ENCODE assay signal across 15 cellular contexts in the genomic region with DNA sequence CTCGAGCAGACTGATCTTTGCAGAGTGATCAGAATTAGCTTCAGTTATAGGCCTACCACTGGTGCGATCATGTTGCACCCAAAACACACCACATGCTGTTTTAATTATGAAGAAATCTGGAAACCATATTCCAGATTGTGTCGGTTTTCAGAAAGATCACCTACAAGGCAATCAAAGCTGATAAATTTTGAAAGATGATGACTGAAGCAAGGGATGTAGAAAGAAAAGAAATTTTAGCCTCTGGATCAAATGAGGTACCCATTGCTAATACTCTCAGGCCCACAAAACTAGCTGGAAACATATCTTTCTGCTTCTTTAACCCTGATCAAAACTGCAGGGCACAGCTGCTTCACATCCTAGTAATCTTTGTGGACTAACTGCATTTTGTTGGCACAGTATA.
DNase-seq lines count a peak whose midpoint lies in the region; ATAC-seq and TF ChIP-seq lines count a peak whose summit lies in the region.
"Had no signal": no experiment of that assay in that cellular context is flagged by ENCODE, and none has a peak within 500 bp of the region (broad histone marks: within the 10 kb centered on the region; RNA-seq: fewer than 3 reads in every experiment).

No MANE protein-coding gene starts in this region.

- H3K79me2 ChIP-seq in hepatocyte, result no peaks in the 10 kb centered on the region

- POLR2A ChIA-PET in CD4-positive, alpha-beta memory T cell (lab: Charles Lee; ENCODE audit: partially characterized antibody), result no interaction called here

- H3K4me1 ChIP-seq in adipocyte (ENCODE audit: control insufficient read depth, insufficient read depth, low read length) (peaks cover 25% of the 10 kb centered on the region), hepatocyte (ENCODE audit: insufficient read depth) (peaks cover 15% of the 10 kb centered on the region)
- H3K4me1 ChIP-seq in CD4-positive, alpha-beta memory T cell (ENCODE audit: insufficient read depth, low read length), result no peaks in the 10 kb centered on the region
- H3K4me1 ChIP-seq: BLaER1 had no signal

- H4K20me1 ChIP-seq in hepatocyte (ENCODE audit: insufficient read depth, poor library complexity, severe bottlenecking), result no peaks in the 10 kb centered on the region
- H4K20me1 ChIP-seq: BLaER1 had no signal

- TF ChIP-seq CTCF in AG10803 (conservative IDR thresholded peaks at IDR 0.05; ENCODE audit: low read length) (no peak), HFF-Myc (IDR thresholded peaks at IDR 0.05; ENCODE audit: low read depth, low read length, missing control alignments) (no peak), hepatocyte (IDR thresholded peaks at IDR 0.05; ENCODE audit: poor library complexity) (no peak)

- intact Hi-C loops in CD4-positive, alpha-beta memory T cell (cut with micrococcal nuclease), result no loop called here

- H3K36me3 ChIP-seq in adipocyte (ENCODE audit: control insufficient read depth, insufficient read depth, low read length, severe bottlenecking) (peaks cover 16% of the 10 kb centered on the region), hepatocyte (replicated peaks; ENCODE audit: insufficient read depth, low read depth) (no peaks in the 10 kb centered on the region)
- H3K36me3 ChIP-seq in CD4-positive, alpha-beta memory T cell (ENCODE audit: insufficient read depth, low read length), result peaks cover 9% of the 10 kb centered on the region

- WGBS in hepatocyte (ENCODE audit: low lambda C conversion rate, missing lambda C conversion rate), result 77% methylated on average over 3 of the region's 3 CpGs

- H3K9me3 Mint-ChIP-seq in stimulated activated effector memory CD8-positive, alpha-beta T cell treated with anti-CD3 and anti-CD28 coated beads, Interleukin-12 subunit alpha, Interleukin-12 subunit beta, amount 100 ng/mL, for 72 hours, result no peaks in the 10 kb centered on the region
- no peaks in the 10 kb centered on the region for H3K9me3 Mint-ChIP-seq in CD4-positive, alpha-beta memory T cell
- no peaks in the 10 kb centered on the region for H3K9me3 Mint-ChIP-seq in T-helper 2 cell treated with Interferon-gamma antibody and Interleukin-4, amounts not matched to agents 5 μg/mL and 100 μg/mL, for 36 hours
- H3K9me3 Mint-ChIP-seq: IgD-negative memory B cell had no signal

- no peaks in the 10 kb centered on the region for H3K27me3 ChIP-seq in adipocyte (replicated peaks; ENCODE audit: control insufficient read depth, insufficient read depth, low read length)
- H3K27me3 ChIP-seq in hepatocyte, result no peaks in the 10 kb centered on the region
- H3K27me3 ChIP-seq in CD4-positive, alpha-beta memory T cell (ENCODE audit: insufficient read depth, low read length), result no peaks in the 10 kb centered on the region
- H3K27me3 ChIP-seq: BLaER1 had no signal

- H3K4me3 ChIP-seq in AG10803 (ENCODE audit: low read length), result no peak overlapping the region
- H3K4me3 ChIP-seq in HFF-Myc (replicated peaks; ENCODE audit: low read depth, low read length), result no peak overlapping the region
- no peak overlapping the region for H3K4me3 ChIP-seq in adipocyte (ENCODE audit: low read length)
- H3K4me3 ChIP-seq in hepatocyte, result no peak overlapping the region
- H3K4me3 ChIP-seq in CD4-positive, alpha-beta memory T cell (ENCODE audit: low read length in 2 of 2), result no peak overlapping the region
- H3K4me3 ChIP-seq: BLaER1 had no signal

- H3K9me3 ChIP-seq in adipocyte (ENCODE audit: control insufficient read depth, low read length) (no peaks in the 10 kb centered on the region), hepatocyte (ENCODE audit: low read depth) (no peaks in the 10 kb centered on the region)
- no peaks in the 10 kb centered on the region for H3K9me3 ChIP-seq in CD4-positive, alpha-beta memory T cell (ENCODE audit: control insufficient read depth in 1 of 2, low read length in 2 of 2)
- H3K9me3 ChIP-seq: BLaER1 had no signal

- no peaks in the 10 kb centered on the region for H3K9me2 ChIP-seq in hepatocyte (replicated peaks; ENCODE audit: insufficient read depth)

- peak overlapping the region; percentile 70 for H3K27ac ChIP-seq in hepatocyte
- H3K27ac ChIP-seq in CD4-positive, alpha-beta memory T cell (ENCODE audit: low read depth, low read length), result no peak overlapping the region
- H3K27ac ChIP-seq: BLaER1 had no signal

- CTCF ChIA-PET in CD4-positive, alpha-beta memory T cell (lab: Charles Lee; ENCODE audit: partially characterized antibody), result interaction anchor here (1.1 to 2.4 kb wide), 3 partner anchors 16 to 149 kb away, joined by 3 to 9 read pairs (median 3); no protein-coding TSS in a partner anchor

- H3K9ac ChIP-seq in adipocyte (ENCODE audit: low read length), result no peak overlapping the region
- H3K9ac ChIP-seq: BLaER1 had no signal

- no peak for ATAC-seq in stimulated activated effector memory CD8-positive, alpha-beta T cell treated with anti-CD3 and anti-CD28 coated beads, Interleukin-12 subunit alpha, Interleukin-12 subunit beta, amount 100 ng/mL, for 72 hours
- ATAC-seq: HCT116 had no signal

- H3K27ac Mint-ChIP-seq in stimulated activated effector memory CD8-positive, alpha-beta T cell treated with anti-CD3 and anti-CD28 coated beads, Interleukin-12 subunit alpha, Interleukin-12 subunit beta, amount 100 ng/mL, for 72 hours, result no peak overlapping the region
- H3K27ac Mint-ChIP-seq in CD4-positive, alpha-beta memory T cell, result no peak overlapping the region
- H3K27ac Mint-ChIP-seq in T-helper 2 cell treated with Interferon-gamma antibody and Interleukin-4, amounts not matched to agents 5 μg/mL and 100 μg/mL, for 36 hours, result no peak overlapping the region
- H3K27ac Mint-ChIP-seq: IgD-negative memory B cell had no signal

- H3K27me3 Mint-ChIP-seq in CD4-positive, alpha-beta memory T cell, result no peaks in the 10 kb centered on the region
- no peaks in the 10 kb centered on the region for H3K27me3 Mint-ChIP-seq in T-helper 2 cell treated with Interferon-gamma antibody and Interleukin-4, amounts not matched to agents 5 μg/mL and 100 μg/mL, for 36 hours (ENCODE audit: low read depth)
- H3K27me3 Mint-ChIP-seq: IgD-negative memory B cell had no signal

- H3K36me3 Mint-ChIP-seq in stimulated activated effector memory CD8-positive, alpha-beta T cell treated with anti-CD3 and anti-CD28 coated beads, Interleukin-12 subunit alpha, Interleukin-12 subunit beta, amount 100 ng/mL, for 72 hours, result peaks cover 30% of the 10 kb centered on the region
- H3K36me3 Mint-ChIP-seq in CD4-positive, alpha-beta memory T cell, result peaks cover 56 to 58% of the 10 kb centered on the region in 2 donors
- H3K36me3 Mint-ChIP-seq in T-helper 2 cell treated with Interferon-gamma antibody and Interleukin-4, amounts not matched to agents 5 μg/mL and 100 μg/mL, for 36 hours (ENCODE audit: low read depth), result peaks cover 13% of the 10 kb centered on the region

- H3K4me2 ChIP-seq in hepatocyte, result no peak overlapping the region
- H3K4me2 ChIP-seq: BLaER1 had no signal

- DNase-seq in AG10803 (ENCODE audit: low read depth) (peak; percentile 51), HFF-Myc (ENCODE audit: extremely low read depth, low read depth) (peak; percentile 27), adipocyte (ENCODE audit: low read depth) (peak; percentile 79), hepatocyte (ENCODE audit: low spot score) (no peak), NCI-H1417 treated with DMSO at 0.1 percent for 48 hours (lab: John Stamatoyannopoulos, UW) (no peak)
- DNase-seq in stimulated activated effector memory CD8-positive, alpha-beta T cell treated with anti-CD3 and anti-CD28 coated beads, Interleukin-12 subunit alpha, Interleukin-12 subunit beta, amount 100 ng/mL, for 72 hours (ENCODE audit: low spot score in 2 of 2), result no peak
- DNase-seq in CD4-positive, alpha-beta memory T cell, result no peak
- no peak for DNase-seq in T-helper 2 cell treated with Interferon-gamma antibody and Interleukin-4, amounts not matched to agents 5 μg/mL and 100 μg/mL, for 36 hours (ENCODE audit: low spot score)
- DNase-seq: AML-193, Calu3, DMS 273 treated with DMSO at 0.1 percent for 48 hours, KG1 had no signal

- no peak overlapping the region for H2AFZ ChIP-seq in hepatocyte

- no peak overlapping the region for H3K4me3 Mint-ChIP-seq in stimulated activated effector memory CD8-positive, alpha-beta T cell treated with anti-CD3 and anti-CD28 coated beads, Interleukin-12 subunit alpha, Interleukin-12 subunit beta, amount 100 ng/mL, for 72 hours
- no peak overlapping the region for H3K4me3 Mint-ChIP-seq in CD4-positive, alpha-beta memory T cell
- H3K4me3 Mint-ChIP-seq in T-helper 2 cell treated with Interferon-gamma antibody and Interleukin-4, amounts not matched to agents 5 μg/mL and 100 μg/mL, for 36 hours, result no peak overlapping the region
- H3K4me3 Mint-ChIP-seq: IgD-negative memory B cell had no signal

- peaks cover 4% of the 10 kb centered on the region for H3K4me1 Mint-ChIP-seq in stimulated activated effector memory CD8-positive, alpha-beta T cell treated with anti-CD3 and anti-CD28 coated beads, Interleukin-12 subunit alpha, Interleukin-12 subunit beta, amount 100 ng/mL, for 72 hours
- H3K4me1 Mint-ChIP-seq in CD4-positive, alpha-beta memory T cell, result no peaks in the 10 kb centered on the region
- no peaks in the 10 kb centered on the region for H3K4me1 Mint-ChIP-seq in T-helper 2 cell treated with Interferon-gamma antibody and Interleukin-4, amounts not matched to agents 5 μg/mL and 100 μg/mL, for 36 hours (ENCODE audit: low read depth)
- H3K4me1 Mint-ChIP-seq: IgD-negative memory B cell had no signal

Comparison
In these comparisons a context has a peak if more than half of its experiments do, and no peak if none do; other contexts are left out.
1. DNase-seq: peak in AG10803 (single experiment), HFF-Myc (single experiment) and adipocyte (single experiment); none in hepatocyte (single experiment), stimulated activated effector memory CD8-positive, alpha-beta T cell treated with anti-CD3 and anti-CD28 coated beads, Interleukin-12 subunit alpha, Interleukin-12 subunit beta, amount 100 ng/mL, for 72 hours (0 of 2), CD4-positive, alpha-beta memory T cell (0 of 5), T-helper 2 cell treated with Interferon-gamma antibody and Interleukin-4, amounts not matched to agents 5 μg/mL and 100 μg/mL, for 36 hours (single experiment) and NCI-H1417 treated with DMSO at 0.1 percent for 48 hours (single experiment).